Comparison of ENCODE assay signal across 1 cellular context in the genomic region with DNA sequence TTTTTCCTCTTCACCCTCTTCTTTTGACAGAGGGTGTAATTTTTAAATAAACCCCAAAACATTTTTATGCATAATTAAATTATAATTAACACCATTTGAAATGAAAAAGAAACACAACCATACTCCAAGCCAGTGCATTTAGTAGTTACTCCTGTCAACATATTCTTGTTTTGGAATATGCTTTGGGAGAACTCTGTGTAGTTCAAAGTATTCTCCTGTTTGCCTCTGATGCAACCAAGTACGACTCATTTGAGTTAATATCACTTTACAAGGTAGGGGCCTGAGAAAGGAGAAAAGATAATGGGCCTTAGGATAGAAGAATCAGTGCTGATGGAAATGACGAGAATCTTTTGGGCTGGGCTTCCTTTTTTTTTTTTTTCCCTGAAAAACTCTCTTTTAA.
TF ChIP-seq lines count a peak whose summit lies in the region.

No MANE protein-coding gene starts in this region.

TF ChIP-seq in IMR-90, 13 proteins besides CTCF, POLR2A, EP300 and RAD21 (continued from another document):
- TF ChIP-seq, protein P1, sequence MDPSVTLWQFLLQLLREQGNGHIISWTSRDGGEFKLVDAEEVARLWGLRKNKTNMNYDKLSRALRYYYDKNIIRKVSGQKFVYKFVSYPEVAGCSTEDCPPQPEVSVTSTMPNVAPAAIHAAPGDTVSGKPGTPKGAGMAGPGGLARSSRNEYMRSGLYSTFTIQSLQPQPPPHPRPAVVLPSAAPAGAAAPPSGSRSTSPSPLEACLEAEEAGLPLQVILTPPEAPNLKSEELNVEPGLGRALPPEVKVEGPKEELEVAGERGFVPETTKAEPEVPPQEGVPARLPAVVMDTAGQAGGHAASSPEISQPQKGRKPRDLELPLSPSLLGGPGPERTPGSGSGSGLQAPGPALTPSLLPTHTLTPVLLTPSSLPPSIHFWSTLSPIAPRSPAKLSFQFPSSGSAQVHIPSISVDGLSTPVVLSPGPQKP (IDR thresholded peaks at IDR 0.05; ENCODE audit: borderline replicate concordance, low read depth, low read length) = no peak
